In the genomic region with DNA sequence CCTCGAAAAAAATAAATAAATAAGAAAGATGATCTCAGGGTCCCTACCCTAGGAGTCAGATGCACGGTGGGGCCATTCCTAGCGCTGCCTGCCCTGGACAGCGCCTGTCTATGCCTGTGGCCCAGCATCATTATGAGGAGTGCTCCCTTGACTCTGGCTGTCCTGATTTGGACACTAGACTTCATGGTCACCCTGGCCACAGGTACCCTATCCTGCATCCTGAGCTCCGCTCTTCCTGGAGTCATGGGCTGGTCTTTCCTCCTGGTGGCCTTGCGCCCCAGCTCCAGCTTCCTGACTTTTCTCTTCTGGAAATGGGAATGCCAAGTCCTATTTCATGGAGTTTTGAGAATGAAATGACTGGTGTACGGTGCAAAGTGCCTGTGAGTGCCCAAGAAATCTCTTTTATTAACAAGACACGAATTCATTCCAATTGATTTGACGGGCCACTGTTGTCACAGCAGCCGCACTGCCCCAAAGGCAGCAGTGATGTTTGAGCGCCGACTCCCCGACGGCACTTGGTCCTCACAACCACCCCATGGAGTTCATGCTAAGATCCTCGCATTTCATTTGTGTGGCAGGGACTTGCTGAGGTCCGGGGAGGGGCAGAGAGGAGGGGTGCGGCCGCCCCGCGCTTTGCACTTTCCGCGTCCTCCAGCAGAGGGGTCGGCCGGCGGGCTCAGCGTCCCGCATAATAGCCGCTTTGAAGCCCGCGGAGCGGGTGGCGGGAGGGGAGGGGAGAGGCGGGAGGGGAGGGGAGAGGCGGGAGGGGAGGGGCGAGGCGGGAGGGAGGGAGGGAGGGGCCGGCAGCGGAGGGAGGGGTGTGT, we compare ENCODE assay signal across 8 cellular contexts. TPM values are rescaled to one million over a fixed set of nuclear protein-coding genes. Genes with fewer than 3 reads are reported as not detected.
DNase-seq lines count a peak whose midpoint lies in the region; ATAC-seq, FAIRE-seq and TF ChIP-seq lines count a peak whose summit lies in the region.

No MANE protein-coding gene starts in this region.

- no TSS peak for BruUV-seq in MCF 10A (replicated peaks; lab: Mats Ljungman, UMichigan)

- peaks cover 10% of the 10 kb centered on the region for H3K4me1 Mint-ChIP-seq in MCF 10A (ENCODE audit: insufficient read depth, unreplicated experiment)

- peak overlapping the region in 1 of 2 donors; percentile 58 for H3K4me3 ChIP-seq in kidney (ENCODE audit: low read length in 2 of 2)

- ATAC-seq in GM21526 (IDR thresholded peaks at IDR 0.05; ENCODE audit: low FRiP score, unreplicated experiment) (no peak), HG02588 (IDR thresholded peaks at IDR 0.05; ENCODE audit: unreplicated experiment) (no peak)

- no peaks in the 10 kb centered on the region for H3K9me3 ChIP-seq in kidney (ENCODE audit: control insufficient read depth in 1 of 2, low read length in 2 of 2)

- CTCF ChIA-PET in MCF 10A (lab: Yijun Ruan, JAX), result interaction anchor here (0.6 kb wide), 2 partner anchors 86 to 337 kb away, joined by 3 read pairs; no protein-coding TSS in a partner anchor

- peaks cover 7% of the 10 kb centered on the region for H3K36me3 Mint-ChIP-seq in MCF 10A (ENCODE audit: insufficient read depth, unreplicated experiment)

- peak overlapping the region; percentile 41 to 65 for H3K27ac ChIP-seq in kidney (ENCODE audit: low read depth in 2 of 2, low read length in 2 of 2)

- no peak overlapping the region for H3K27ac Mint-ChIP-seq in MCF 10A (ENCODE audit: low read depth, unreplicated experiment)

- peak; percentile 28 to 83 (median 80) for DNase-seq in NCI-H1417 (lab: John Stamatoyannopoulos, UW)
- no peak for DNase-seq in NCI-H1417 treated with DMSO at 0.1 percent for 48 hours (lab: John Stamatoyannopoulos, UW)
- DNase-seq in NCI-H748 treated with DMSO at 0.1 percent for 48 hours (lab: John Stamatoyannopoulos, UW), result peak; percentile 26
- peak; percentile 9 for DNase-seq in MCF 10A (ENCODE audit: unreplicated experiment)
- DNase-seq in kidney, result peak; percentile 84
- DNase-seq in stimulated activated CD4-positive, alpha-beta T cell treated with anti-CD3 and anti-CD28 coated beads, TNF-alpha, amount 100 ng/mL, for 48 hours (ENCODE audit: low read depth in 3 of 3), result peak in 2 of 3 donors; percentile 4 to 20

- H3K9me3 Mint-ChIP-seq in MCF 10A (ENCODE audit: unreplicated experiment), result no peaks in the 10 kb centered on the region

- H3K27me3 Mint-ChIP-seq in MCF 10A (ENCODE audit: insufficient read depth, unreplicated experiment), result no peaks in the 10 kb centered on the region

- peak overlapping the region; percentile 70 for H3K4me3 Mint-ChIP-seq in MCF 10A (ENCODE audit: unreplicated experiment)

- no peak for TF ChIP-seq CTCF in MCF 10A (IDR thresholded peaks at IDR 0.05; ENCODE audit: unreplicated experiment)
- peak; percentile 15 for TF ChIP-seq CTCF in kidney (IDR thresholded peaks at IDR 0.05; ENCODE audit: borderline replicate concordance, extremely low read depth, insufficient read depth)

- FAIRE-seq in kidney (lab: Jason Lieb, UNC), result no peak

- POLR2A ChIA-PET in MCF 10A (lab: Yijun Ruan, JAX), result interaction anchor here (1.2 to 2.9 kb wide), 3 partner anchors 13 to 30 kb away, joined by 3 to 20 read pairs (median 3); a partner anchor contains a TSS

- H3K36me3 ChIP-seq in kidney (ENCODE audit: control insufficient read depth in 1 of 2, insufficient read depth in 2 of 2, low read length in 2 of 2), result peaks cover 0 to 5% of the 10 kb centered on the region in 2 donors

- H3K4me1 ChIP-seq in kidney (ENCODE audit: control insufficient read depth in 1 of 2, insufficient read depth in 1 of 2, low read depth in 1 of 2, low read length in 2 of 2), result peaks cover 13 to 22% of the 10 kb centered on the region in 2 donors

- H3K9ac ChIP-seq in kidney (ENCODE audit: low read length in 2 of 2), result no peak overlapping the region

- intact Hi-C loops in MCF 10A (cut with micrococcal nuclease), result no loop called here
- intact Hi-C loops in kidney (cut with DNase I), result no loop called here

RNA-seq across cellular contexts. Expression of a gene that starts 0.5 kb away (rescaled TPM):
- total RNA-seq in MCF 10A (2022), result 2.6 and 4.1 TPM in 2 replicates
- 397 TPM for total RNA-seq in kidney
- 439 TPM for polyA plus RNA-seq in kidney (ENCODE audit: insufficient read depth, low read depth, low replicate concordance)

RNA-seq across cellular contexts. Expression of a gene that starts 29.5 kb away (rescaled TPM):
- total RNA-seq in MCF 10A (2022), result 41.8 and 46.9 TPM in 2 replicates
- total RNA-seq in kidney, result 75.3 TPM
- 28.4 TPM for polyA plus RNA-seq in kidney (ENCODE audit: insufficient read depth, low read depth, low replicate concordance)

Comparison
In these comparisons a context has a peak if more than half of its experiments do, and no peak if none do; other contexts are left out.
1. RNA of a gene that starts 0.5 kb away (total RNA-seq): 397 TPM in kidney (single experiment); 2.6 to 4.1 TPM in MCF 10A; every median in the first group is over 10 times any median in the second.